Comparison of ENCODE assay signal across 14 cellular contexts in the genomic region with DNA sequence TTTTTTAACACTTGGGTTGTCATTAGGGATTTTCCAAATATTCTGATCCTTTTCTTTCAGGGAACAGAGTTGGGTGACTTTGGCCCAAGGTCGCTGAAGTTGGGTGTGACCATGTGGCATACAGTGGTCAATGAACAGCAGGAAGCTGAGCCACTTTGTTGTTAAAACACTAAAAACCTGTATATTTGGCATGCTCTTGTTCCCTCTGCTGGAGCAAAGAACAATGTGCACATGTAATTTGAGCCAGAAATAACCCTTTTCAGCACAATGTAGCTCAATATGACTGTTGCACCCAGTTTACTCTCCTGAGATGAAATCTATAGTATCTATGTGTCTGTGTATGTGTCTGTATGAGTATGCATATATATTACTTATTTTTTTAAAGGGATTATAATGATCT.
DNase-seq lines count a peak whose midpoint lies in the region; ATAC-seq and TF ChIP-seq lines count a peak whose summit lies in the region.
"Had no signal": no experiment of that assay in that cellular context is flagged by ENCODE, and none has a peak within 500 bp of the region (broad histone marks: within the 10 kb centered on the region; RNA-seq: fewer than 3 reads in every experiment).

No MANE protein-coding gene starts in this region.

- no peaks in the 10 kb centered on the region for H3K4me1 Mint-ChIP-seq in activated CD4-positive, alpha-beta T cell treated with anti-CD3 and anti-CD28 coated beads, Interleukin-2, amount 10 ng/mL, durations not matched to agents 24 days and 14 days
- H3K4me1 Mint-ChIP-seq: activated naive CD8-positive, alpha-beta T cell treated with anti-CD3 and anti-CD28 coated beads, Interleukin-2, amount 50 U/mL, for 24 hours had no signal

- H3K27me3 ChIP-seq in PC-3 (ENCODE audit: low read length), result peaks cover 37% of the 10 kb centered on the region
- H3K27me3 ChIP-seq in thyroid gland, result no peaks in the 10 kb centered on the region
- H3K27me3 ChIP-seq: BLaER1 treated with 17β-estradiol and CSF1 and Interleukin-3, amounts not matched to agents 10 nM and 100 nM; SJSA1 had no signal

- H3K4me3 ChIP-seq in PC-3 (ENCODE audit: low read length) (no peak overlapping the region), fibroblast of mammary gland (ENCODE audit: control insufficient read depth, low read depth, low read length) (no peak overlapping the region), thyroid gland (replicated peaks in 1 of 3) (no peak overlapping the region)
- H3K4me3 ChIP-seq: BLaER1 treated with 17β-estradiol and CSF1 and Interleukin-3, amounts not matched to agents 10 nM and 100 nM; SJSA1 had no signal

- H3K9ac ChIP-seq in PC-3 (ENCODE audit: low read length), result no peak overlapping the region
- H3K9ac ChIP-seq: BLaER1 treated with 17β-estradiol and CSF1 and Interleukin-3, amounts not matched to agents 10 nM and 100 nM had no signal

- H3K9me3 ChIP-seq in PC-3 (ENCODE audit: low read length) (no peaks in the 10 kb centered on the region), thyroid gland (no peaks in the 10 kb centered on the region)
- H3K9me3 ChIP-seq: BLaER1 treated with 17β-estradiol and CSF1 and Interleukin-3, amounts not matched to agents 10 nM and 100 nM; SJSA1 had no signal

- no peaks in the 10 kb centered on the region for H4K20me1 ChIP-seq in PC-3 (ENCODE audit: low read length)
- H4K20me1 ChIP-seq: BLaER1 treated with 17β-estradiol and CSF1 and Interleukin-3, amounts not matched to agents 10 nM and 100 nM had no signal

- CTCF ChIA-PET in PC-3 (lab: Charles Lee), result interaction anchor here (1.1 kb wide), 1 partner anchor 143 kb away, joined by 24 read pairs; no protein-coding TSS in a partner anchor

- BruUV-seq in PC-3 (replicated peaks; lab: Mats Ljungman, UMichigan), result no TSS peak

- H3K4me1 ChIP-seq in PC-3 (ENCODE audit: insufficient read depth, low read length) (no peaks in the 10 kb centered on the region), thyroid gland (no peaks in the 10 kb centered on the region)
- H3K4me1 ChIP-seq: BLaER1 treated with 17β-estradiol and CSF1 and Interleukin-3, amounts not matched to agents 10 nM and 100 nM; SJSA1 had no signal

- TF ChIP-seq CTCF in PC-3 (conservative IDR thresholded peaks at IDR 0.05; ENCODE audit: low read depth, low read length) (peak; percentile 59), fibroblast of mammary gland (conservative IDR thresholded peaks at IDR 0.05; ENCODE audit: control insufficient read depth, insufficient read depth, low read depth, low read length) (peak; percentile 37), thyroid gland (IDR thresholded peaks at IDR 0.05) (peak in 3 of 6 experiments; percentile 38 to 47 (median 44))

- peak; percentile 22 for DNase-seq in activated CD4-positive, alpha-beta T cell treated with anti-CD3 and anti-CD28 coated beads, Interleukin-2, amount 10 ng/mL, durations not matched to agents 24 days and 14 days
- DNase-seq in activated CD4-positive, alpha-beta T cell treated with anti-CD3 and anti-CD28 coated beads for 48 hours, result no peak
- peak; percentile 43 for DNase-seq in PC-3
- peak; percentile 38 for DNase-seq in fibroblast of mammary gland (ENCODE audit: low read depth)
- DNase-seq in thyroid gland, result peak; percentile 16 to 19
- no peak for DNase-seq in GOT3 (lab: John Stamatoyannopoulos, UW)
- no peak for DNase-seq in CD1c-positive myeloid dendritic cell (ENCODE audit: extremely low spot score)
- DNase-seq: activated CD4-positive, alpha-beta T cell treated with anti-CD3 and anti-CD28 coated beads, Interleukin-2, amount 50 U/mL, for 48 hours; activated naive CD8-positive, alpha-beta T cell treated with anti-CD3 and anti-CD28 coated beads, Interleukin-2, amount 50 U/mL, for 24 hours; NCI-H1417 treated with DMSO at 0.1 percent for 48 hours; stimulated activated naive CD8-positive, alpha-beta T cell treated with anti-CD3 and anti-CD28 coated beads, Interleukin-15, Interleukin-2, amounts not matched to agents 100 U/mL and 50 U/mL, for 24 hours had no signal

- ATAC-seq in PC-3, result peak; percentile 70
- ATAC-seq in GM18517 (IDR thresholded peaks at IDR 0.05; ENCODE audit: unreplicated experiment), result no peak
- ATAC-seq: activated naive CD8-positive, alpha-beta T cell treated with anti-CD3 and anti-CD28 coated beads, Interleukin-2, amount 50 U/mL, for 24 hours; stimulated activated naive CD8-positive, alpha-beta T cell treated with anti-CD3 and anti-CD28 coated beads, Interleukin-15, Interleukin-2, amounts not matched to agents 100 U/mL and 50 U/mL, for 24 hours had no signal

- H3K27ac Mint-ChIP-seq in activated CD4-positive, alpha-beta T cell treated with anti-CD3 and anti-CD28 coated beads, Interleukin-2, amount 10 ng/mL, durations not matched to agents 24 days and 14 days, result no peak overlapping the region
- H3K27ac Mint-ChIP-seq: activated naive CD8-positive, alpha-beta T cell treated with anti-CD3 and anti-CD28 coated beads, Interleukin-2, amount 50 U/mL, for 24 hours had no signal

- H3K4me3 Mint-ChIP-seq in activated CD4-positive, alpha-beta T cell treated with anti-CD3 and anti-CD28 coated beads, Interleukin-2, amount 10 ng/mL, durations not matched to agents 24 days and 14 days, result no peak overlapping the region
- H3K4me3 Mint-ChIP-seq: activated naive CD8-positive, alpha-beta T cell treated with anti-CD3 and anti-CD28 coated beads, Interleukin-2, amount 50 U/mL, for 24 hours had no signal

- H3K36me3 ChIP-seq in PC-3 (ENCODE audit: low read depth, low read length) (no peaks in the 10 kb centered on the region), thyroid gland (no peaks in the 10 kb centered on the region)
- H3K36me3 ChIP-seq: BLaER1 treated with 17β-estradiol and CSF1 and Interleukin-3, amounts not matched to agents 10 nM and 100 nM; SJSA1 had no signal

- no peak for TF ChIP-seq POLR2A in thyroid gland (IDR thresholded peaks at IDR 0.05)

- H3K4me2 ChIP-seq in PC-3 (ENCODE audit: low read length), result no peak overlapping the region
- H3K4me2 ChIP-seq: BLaER1 treated with 17β-estradiol and CSF1 and Interleukin-3, amounts not matched to agents 10 nM and 100 nM had no signal

- no peaks in the 10 kb centered on the region for H3K9me2 ChIP-seq in PC-3 (replicated peaks; ENCODE audit: low read length)

- POLR2A ChIA-PET in PC-3 (lab: Charles Lee; ENCODE audit: unreplicated experiment), result no interaction called here

- 17 to 29% methylated on average over 1 of the region's 1 CpG for WGBS in thyroid gland, 2 donors

- H3K79me2 ChIP-seq in PC-3 (ENCODE audit: low read length), result no peaks in the 10 kb centered on the region

- no peaks in the 10 kb centered on the region for H3K9me3 Mint-ChIP-seq in activated CD4-positive, alpha-beta T cell treated with anti-CD3 and anti-CD28 coated beads, Interleukin-2, amount 10 ng/mL, durations not matched to agents 24 days and 14 days
- H3K9me3 Mint-ChIP-seq: activated naive CD8-positive, alpha-beta T cell treated with anti-CD3 and anti-CD28 coated beads, Interleukin-2, amount 50 U/mL, for 24 hours had no signal

- H3K27me3 Mint-ChIP-seq in activated CD4-positive, alpha-beta T cell treated with anti-CD3 and anti-CD28 coated beads, Interleukin-2, amount 10 ng/mL, durations not matched to agents 24 days and 14 days, result peaks cover 9% of the 10 kb centered on the region

- H3F3A ChIP-seq in PC-3 (ENCODE audit: low read length, unreplicated experiment), result no peaks in the 10 kb centered on the region

- H3K36me3 Mint-ChIP-seq in activated CD4-positive, alpha-beta T cell treated with anti-CD3 and anti-CD28 coated beads, Interleukin-2, amount 10 ng/mL, durations not matched to agents 24 days and 14 days (ENCODE audit: low read depth), result no peaks in the 10 kb centered on the region

- no peak overlapping the region for H2AFZ ChIP-seq in PC-3 (ENCODE audit: low read length)

- intact Hi-C loops in activated CD4-positive, alpha-beta T cell treated with anti-CD3 and anti-CD28 coated beads, Interleukin-2, amount 10 ng/mL, durations not matched to agents 24 days and 14 days (cut with micrococcal nuclease), result no loop called here
- intact Hi-C loops in PC-3 (cut with micrococcal nuclease), result loop anchor here (1.0 kb wide), 1 partner anchor 144 kb away; no protein-coding TSS in a partner anchor
- intact Hi-C loops in thyroid gland (cut with DNase I), result no loop called here

- no peak overlapping the region for H3K27ac ChIP-seq in PC-3 (ENCODE audit: low read length)
- H3K27ac ChIP-seq in thyroid gland, result no peak overlapping the region
- H3K27ac ChIP-seq: BLaER1 treated with 17β-estradiol and CSF1 and Interleukin-3, amounts not matched to agents 10 nM and 100 nM; SJSA1 had no signal

Comparison
In these comparisons a context has a peak if more than half of its experiments do, and no peak if none do; other contexts are left out.
1. DNase-seq: peak in activated CD4-positive, alpha-beta T cell treated with anti-CD3 and anti-CD28 coated beads, Interleukin-2, amount 10 ng/mL, durations not matched to agents 24 days and 14 days (single experiment), PC-3 (single experiment), fibroblast of mammary gland (single experiment) and thyroid gland (2 of 2); none in activated CD4-positive, alpha-beta T cell treated with anti-CD3 and anti-CD28 coated beads for 48 hours (single experiment), GOT3 (single experiment) and CD1c-positive myeloid dendritic cell (single experiment).